Comparison of ENCODE assay signal across 28 cellular contexts in the genomic region with DNA sequence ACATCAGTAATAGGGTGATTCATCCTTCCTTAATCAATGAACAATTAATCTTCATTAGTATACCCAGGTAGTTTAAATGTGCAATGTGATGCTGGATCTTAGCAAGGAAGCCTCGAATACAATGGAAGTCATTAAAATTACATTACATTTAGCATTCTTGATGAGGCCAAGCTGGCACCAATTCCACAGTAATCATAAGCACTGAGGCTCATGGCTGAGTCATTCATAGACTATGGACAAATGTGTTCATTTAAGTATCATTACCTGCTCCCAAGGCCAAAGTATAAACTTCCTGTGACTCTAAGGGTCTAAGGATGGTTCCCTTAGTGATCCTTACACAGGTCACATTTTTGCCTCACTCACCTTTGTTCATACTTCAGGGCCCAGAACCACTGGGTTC.
DNase-seq lines count a peak whose midpoint lies in the region; TF ChIP-seq lines count a peak whose summit lies in the region.
"Had no signal": no experiment of that assay in that cellular context is flagged by ENCODE, and none has a peak within 500 bp of the region (broad histone marks: within the 10 kb centered on the region; RNA-seq: fewer than 3 reads in every experiment).

No MANE protein-coding gene starts in this region.

- H3K27me3 ChIP-seq in GM23248 (replicated peaks; ENCODE audit: insufficient read depth) = no peaks in the 10 kb centered on the region
- H3K27me3 ChIP-seq: left lung, ovary had no signal

- no peaks in the 10 kb centered on the region for H3K27me3 Mint-ChIP-seq in activated T-helper 1 cell treated with anti-CD3 and anti-CD28 coated beads, Interleukin-12 subunit alpha, Interleukin-12 subunit beta, Interleukin-2, Interleukin-4 antibody, amounts not matched to agents 30 ng/mL and 10 ng/mL and 1 ng/mL, durations not matched to agents 14 hours and 24 hours and 36 hours (ENCODE audit: insufficient read depth)
- H3K27me3 Mint-ChIP-seq: activated CD4-positive, alpha-beta memory T cell treated with anti-CD3 and anti-CD28 coated beads for 36 hours; type B pancreatic cell had no signal

- no peaks in the 10 kb centered on the region for H3K4me1 Mint-ChIP-seq in activated T-helper 1 cell treated with anti-CD3 and anti-CD28 coated beads, Interleukin-12 subunit alpha, Interleukin-12 subunit beta, Interleukin-2, Interleukin-4 antibody, amounts not matched to agents 30 ng/mL and 10 ng/mL and 1 ng/mL, durations not matched to agents 14 hours and 24 hours and 36 hours (ENCODE audit: low read depth)
- H3K4me1 Mint-ChIP-seq: brain, neural crest cell had no signal

- intact Hi-C loops in activated T-helper 1 cell treated with anti-CD3 and anti-CD28 coated beads, Interleukin-12 subunit alpha, Interleukin-12 subunit beta, Interleukin-2, Interleukin-4 antibody, amounts not matched to agents 30 ng/mL and 10 ng/mL and 1 ng/mL, durations not matched to agents 14 hours and 24 hours and 36 hours (cut with micrococcal nuclease) = no loop called here

- no peaks in the 10 kb centered on the region; the same call in 1 of the 2 replicates for H3F3A ChIP-seq in GM23248 (ENCODE audit: insufficient read depth)

- H3K4me3 Mint-ChIP-seq in activated T-helper 1 cell treated with anti-CD3 and anti-CD28 coated beads, Interleukin-12 subunit alpha, Interleukin-12 subunit beta, Interleukin-2, Interleukin-4 antibody, amounts not matched to agents 30 ng/mL and 10 ng/mL and 1 ng/mL, durations not matched to agents 14 hours and 24 hours and 36 hours = no peak overlapping the region
- H3K4me3 Mint-ChIP-seq: activated CD4-positive, alpha-beta memory T cell treated with anti-CD3 and anti-CD28 coated beads for 36 hours; brain; neural crest cell; type B pancreatic cell had no signal

- H3K4me1 ChIP-seq in GM23248 (ENCODE audit: insufficient read depth) = no peaks in the 10 kb centered on the region
- H3K4me1 ChIP-seq: Caco-2, left lung had no signal

- H3K4me2 ChIP-seq in GM23248 (ENCODE audit: unreplicated experiment) = no peak overlapping the region
- H3K4me2 ChIP-seq: PC-9 had no signal

- H3K4me3 ChIP-seq in GM23248 = no peak overlapping the region
- no peak overlapping the region for H3K4me3 ChIP-seq in epithelial cell of esophagus (ENCODE audit: low read length)
- H3K4me3 ChIP-seq: left lung, ovary, PC-9, skin epidermis had no signal

- H3K9me3 Mint-ChIP-seq in activated T-helper 1 cell treated with anti-CD3 and anti-CD28 coated beads, Interleukin-12 subunit alpha, Interleukin-12 subunit beta, Interleukin-2, Interleukin-4 antibody, amounts not matched to agents 30 ng/mL and 10 ng/mL and 1 ng/mL, durations not matched to agents 14 hours and 24 hours and 36 hours = no peaks in the 10 kb centered on the region
- H3K9me3 Mint-ChIP-seq: activated CD4-positive, alpha-beta memory T cell treated with anti-CD3 and anti-CD28 coated beads for 36 hours had no signal

- no peaks in the 10 kb centered on the region for H3K9me3 ChIP-seq in GM23248 (ENCODE audit: low read depth)

- no peaks in the 10 kb centered on the region for H3K9me2 ChIP-seq in GM23248 (ENCODE audit: insufficient read depth)

- WGBS in GM23248 (ENCODE audit: low coverage in 1 of 2, low lambda C conversion rate in 2 of 2, missing lambda C conversion rate in 2 of 2), 2 experiments = 45 to 53% methylated on average over 1 of the region's 1 CpG

- no peak overlapping the region for H3K27ac ChIP-seq in GM23248
- H3K27ac ChIP-seq: left lung, ovary, PC-9, skin epidermis had no signal

- no peaks in the 10 kb centered on the region for H4K20me1 ChIP-seq in GM23248 (ENCODE audit: insufficient read depth)

- no peaks in the 10 kb centered on the region for H3K36me3 ChIP-seq in GM23248 (ENCODE audit: low read depth)
- H3K36me3 ChIP-seq: left lung, ovary had no signal

- H3K36me3 Mint-ChIP-seq in activated T-helper 1 cell treated with anti-CD3 and anti-CD28 coated beads, Interleukin-12 subunit alpha, Interleukin-12 subunit beta, Interleukin-2, Interleukin-4 antibody, amounts not matched to agents 30 ng/mL and 10 ng/mL and 1 ng/mL, durations not matched to agents 14 hours and 24 hours and 36 hours (ENCODE audit: low read depth) = no peaks in the 10 kb centered on the region
- H3K36me3 Mint-ChIP-seq: activated CD4-positive, alpha-beta memory T cell treated with anti-CD3 and anti-CD28 coated beads for 36 hours; brain; type B pancreatic cell had no signal

- H3K79me2 ChIP-seq in GM23248 (ENCODE audit: insufficient read depth) = no peaks in the 10 kb centered on the region

- in situ Hi-C loops in GM23248 (cut with MboI) = no loop called here

- no peak for TF ChIP-seq CTCF in epithelial cell of esophagus (IDR thresholded peaks at IDR 0.05; ENCODE audit: insufficient read depth, low read depth, low read length, missing control alignments)

- H3K27ac Mint-ChIP-seq in activated T-helper 1 cell treated with anti-CD3 and anti-CD28 coated beads, Interleukin-12 subunit alpha, Interleukin-12 subunit beta, Interleukin-2, Interleukin-4 antibody, amounts not matched to agents 30 ng/mL and 10 ng/mL and 1 ng/mL, durations not matched to agents 14 hours and 24 hours and 36 hours = no peak overlapping the region
- H3K27ac Mint-ChIP-seq: activated CD4-positive, alpha-beta memory T cell treated with anti-CD3 and anti-CD28 coated beads for 36 hours; brain; type B pancreatic cell had no signal

- no peak overlapping the region for H3K9ac ChIP-seq in GM23248

- DNase-seq in GM23248 (peak; percentile 47), OCI-M1 (lab: John Stamatoyannopoulos, UW) (peak; percentile 23), epithelial cell of esophagus (ENCODE audit: low read depth) (peak; percentile 40), renal cortical epithelial cell (ENCODE audit: low read depth) (peak; percentile 34), GF-D8 (lab: John Stamatoyannopoulos, UW) (no peak)
- no peak for DNase-seq in activated T-helper 1 cell treated with anti-CD3 and anti-CD28 coated beads, Interleukin-12 subunit alpha, Interleukin-12 subunit beta, Interleukin-2, Interleukin-4 antibody, amounts not matched to agents 30 ng/mL and 10 ng/mL and 1 ng/mL, durations not matched to agents 14 hours and 24 hours and 36 hours (ENCODE audit: low spot score)
- no peak for DNase-seq in central memory CD4-positive, alpha-beta T cell
- DNase-seq: activated CD4-positive, alpha-beta memory T cell treated with anti-CD3 and anti-CD28 coated beads for 36 hours; activated CD4-positive, alpha-beta T cell treated with anti-CD3 and anti-CD28 coated beads for 1 hour; activated CD8-positive, alpha-beta memory T cell treated with anti-CD3 and anti-CD28 coated beads, Interleukin-2, amount 50 U/mL, for 4 hours; activated naive CD4-positive, alpha-beta T cell treated with Interleukin-2 at 50 U/mL for 16 hours; C1 segment of cervical spinal cord; Caco-2; KBM-7; left lung; mesenchymal stem cell; NCI-H1105 treated with DMSO at 0.1 percent for 48 hours; NCI-H1930; NCI-H524 treated with DMSO at 0.1 percent for 48 hours; ovary; PC-9; retina; SHP77; stimulated activated naive CD4-positive, alpha-beta T cell had no signal

- H2AFZ ChIP-seq in GM23248 = no peak overlapping the region
- H2AFZ ChIP-seq: PC-9 had no signal

Comparison
In these comparisons a context has a peak if more than half of its experiments do, and no peak if none do; other contexts are left out.
1. DNase-seq: peak in GM23248 (single experiment), OCI-M1 (single experiment), epithelial cell of esophagus (single experiment) and renal cortical epithelial cell (single experiment); none in GF-D8 (single experiment), activated T-helper 1 cell treated with anti-CD3 and anti-CD28 coated beads, Interleukin-12 subunit alpha, Interleukin-12 subunit beta, Interleukin-2, Interleukin-4 antibody, amounts not matched to agents 30 ng/mL and 10 ng/mL and 1 ng/mL, durations not matched to agents 14 hours and 24 hours and 36 hours (single experiment) and central memory CD4-positive, alpha-beta T cell (single experiment).